In the genomic region with DNA sequence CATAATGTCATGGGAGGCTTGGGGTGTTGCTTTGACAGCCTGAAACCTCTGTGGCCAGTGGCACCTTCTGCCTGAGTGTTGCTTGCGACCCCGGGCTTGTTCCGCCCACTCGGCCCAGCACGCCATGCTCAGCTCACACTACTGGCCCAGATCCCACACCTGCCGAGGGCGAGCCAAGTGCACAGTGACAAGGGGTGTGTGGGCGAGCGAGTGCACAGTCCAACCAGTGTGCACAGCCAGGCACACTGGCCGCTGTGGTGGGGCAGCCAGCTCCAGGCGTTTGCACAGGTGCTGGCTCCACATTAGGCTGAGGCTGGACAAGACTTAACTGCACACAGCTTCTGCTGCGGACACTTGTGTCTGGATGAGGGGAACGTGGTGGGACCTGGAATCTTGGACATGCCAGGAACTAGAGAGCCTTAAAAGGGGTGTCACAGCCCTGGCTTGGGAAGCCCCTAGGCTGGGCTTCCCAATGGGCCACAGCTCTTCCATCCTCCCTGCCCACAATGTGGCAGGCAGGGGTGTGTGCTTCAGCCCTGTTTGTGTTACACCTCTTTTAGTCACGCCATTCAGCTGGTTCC, we compare ENCODE assay signal across 17 cellular contexts.
DNase-seq lines count a peak whose midpoint lies in the region; ATAC-seq and TF ChIP-seq lines count a peak whose summit lies in the region.
"Had no signal": no experiment of that assay in that cellular context is flagged by ENCODE, and none has a peak within 500 bp of the region (broad histone marks: within the 10 kb centered on the region; RNA-seq: fewer than 3 reads in every experiment).

No MANE protein-coding gene starts in this region.

- H3K4me1 ChIP-seq in lower lobe of right lung (no peaks in the 10 kb centered on the region), upper lobe of right lung (no peaks in the 10 kb centered on the region), uterus (no peaks in the 10 kb centered on the region)
- H3K4me1 ChIP-seq: BLaER1 treated with 17β-estradiol and CSF1 and Interleukin-3, amounts not matched to agents 10 nM and 100 nM had no signal

- peaks cover 3% of the 10 kb centered on the region for H3K9me3 Mint-ChIP-seq in chondrocyte (ENCODE audit: low read depth)
- H3K9me3 Mint-ChIP-seq: H9 had no signal

- H3K9me3 ChIP-seq in lower lobe of right lung, result no peaks in the 10 kb centered on the region
- H3K9me3 ChIP-seq in upper lobe of right lung, result no peaks in the 10 kb centered on the region
- H3K9me3 ChIP-seq in uterus, result no peaks in the 10 kb centered on the region

- H3K36me3 Mint-ChIP-seq in chondrocyte (ENCODE audit: low read depth), result no peaks in the 10 kb centered on the region
- H3K36me3 Mint-ChIP-seq: CD4-positive, CD25-positive, alpha-beta regulatory T cell had no signal

- TF ChIP-seq CTCF in chondrocyte (IDR thresholded peaks at IDR 0.05), result no peak
- no peak for TF ChIP-seq CTCF in lower lobe of right lung (IDR thresholded peaks at IDR 0.05)
- TF ChIP-seq CTCF in upper lobe of right lung (IDR thresholded peaks at IDR 0.05), result no peak
- no peak for TF ChIP-seq CTCF in uterus (IDR thresholded peaks at IDR 0.05)

- no peaks in the 10 kb centered on the region for H3K4me1 Mint-ChIP-seq in chondrocyte (ENCODE audit: low read depth)
- H3K4me1 Mint-ChIP-seq: B cell; CD4-positive, CD25-positive, alpha-beta regulatory T cell; CD8-positive, alpha-beta memory T cell; H9 had no signal

- no peaks in the 10 kb centered on the region for H3K27me3 Mint-ChIP-seq in chondrocyte (ENCODE audit: low read depth)
- H3K27me3 Mint-ChIP-seq: B cell; CD4-positive, CD25-positive, alpha-beta regulatory T cell; CD8-positive, alpha-beta memory T cell had no signal

- peak; percentile 20 for DNase-seq in left ventricle myocardium superior
- DNase-seq in cardiac septum (ENCODE audit: low spot score), result no peak
- DNase-seq in chondrocyte (ENCODE audit: low spot score), result peak; percentile 85
- DNase-seq in lower lobe of right lung, result no peak
- DNase-seq in upper lobe of right lung, result no peak
- no peak for DNase-seq in uterus
- DNase-seq: CD4-positive, CD25-positive, alpha-beta regulatory T cell; CD8-positive, alpha-beta memory T cell; COR-L47; DMS 273 treated with DMSO at 0.1 percent for 48 hours; GOT3 had no signal

- no peak overlapping the region for H3K27ac Mint-ChIP-seq in chondrocyte (ENCODE audit: unreplicated experiment)
- H3K27ac Mint-ChIP-seq: B cell; CD4-positive, CD25-positive, alpha-beta regulatory T cell; CD8-positive, alpha-beta memory T cell had no signal

- no peak overlapping the region for H3K4me3 ChIP-seq in lower lobe of right lung
- H3K4me3 ChIP-seq in upper lobe of right lung, result no peak overlapping the region
- no peak overlapping the region for H3K4me3 ChIP-seq in uterus
- H3K4me3 ChIP-seq: BLaER1 treated with 17β-estradiol and CSF1 and Interleukin-3, amounts not matched to agents 10 nM and 100 nM; K562 had no signal

- H3K27ac ChIP-seq in lower lobe of right lung (no peak overlapping the region), upper lobe of right lung (no peak overlapping the region), uterus (no peak overlapping the region)
- H3K27ac ChIP-seq: BLaER1 treated with 17β-estradiol and CSF1 and Interleukin-3, amounts not matched to agents 10 nM and 100 nM had no signal

- ATAC-seq in left ventricle myocardium superior (no peak), lower lobe of right lung (peak; percentile 23 to 28), upper lobe of right lung (peak; percentile 39), HG02884 (IDR thresholded peaks at IDR 0.05; ENCODE audit: unreplicated experiment) (no peak), GM18502 (IDR thresholded peaks at IDR 0.05; ENCODE audit: poor library complexity, unreplicated experiment) (no peak)
- ATAC-seq: K562 had no signal

- H3K27me3 ChIP-seq in lower lobe of right lung (ENCODE audit: low read depth) (no peaks in the 10 kb centered on the region), upper lobe of right lung (no peaks in the 10 kb centered on the region), uterus (no peaks in the 10 kb centered on the region)
- H3K27me3 ChIP-seq: BLaER1 treated with 17β-estradiol and CSF1 and Interleukin-3, amounts not matched to agents 10 nM and 100 nM had no signal

- no peak overlapping the region for H3K4me3 Mint-ChIP-seq in chondrocyte (ENCODE audit: unreplicated experiment)
- H3K4me3 Mint-ChIP-seq: B cell; CD4-positive, CD25-positive, alpha-beta regulatory T cell; CD8-positive, alpha-beta memory T cell; H9 had no signal

- H3K36me3 ChIP-seq in lower lobe of right lung (no peaks in the 10 kb centered on the region), upper lobe of right lung (no peaks in the 10 kb centered on the region), uterus (no peaks in the 10 kb centered on the region)
- H3K36me3 ChIP-seq: BLaER1 treated with 17β-estradiol and CSF1 and Interleukin-3, amounts not matched to agents 10 nM and 100 nM had no signal

- TF ChIP-seq POLR2A in uterus (IDR thresholded peaks at IDR 0.05), result no peak

- intact Hi-C loops in left ventricle myocardium superior (cut with micrococcal nuclease) (no loop called here), cardiac septum (cut with DNase I) (no loop called here), lower lobe of right lung (cut with DNase I) (no loop called here), upper lobe of right lung (cut with DNase I) (no loop called here), uterus (cut with DNase I; ENCODE audit: low total_unique reads) (no loop called here)

Comparison
In these comparisons a context has a peak if more than half of its experiments do, and no peak if none do; other contexts are left out.
1. DNase-seq: peak in left ventricle myocardium superior (single experiment) and chondrocyte (single experiment); none in cardiac septum (single experiment), lower lobe of right lung (single experiment), upper lobe of right lung (single experiment) and uterus (0 of 2).
2. ATAC-seq: peak in lower lobe of right lung (2 of 2) and upper lobe of right lung (single experiment); none in left ventricle myocardium superior (single experiment), HG02884 (single experiment) and GM18502 (single experiment).